In genomic region chr5:693271-694041, GRCh38 we compare ENCODE assay signal across 8 cellular contexts. TPM values are rescaled to one million over a fixed set of nuclear protein-coding genes. Genes with fewer than 3 reads are reported as not detected.
A peak's percentile ranks its signal among the peaks of the same experiment; 100 is the strongest.
DNase-seq lines count a peak whose midpoint lies in the region; ATAC-seq and TF ChIP-seq lines count a peak whose summit lies in the region.
"Not testable (repeated sequence)": the region's sequence is repeated elsewhere in the genome, so short reads cannot be mapped to it uniquely, and the experiment has no call there.

Gene TPPP (minus strand): TSS chr5:693352. CDS start chr5:678060, 15,292 bp downstream.

- not testable (repeated sequence) for H3K36me3 ChIP-seq in naive thymus-derived CD4-positive, alpha-beta T cell (ENCODE audit: control insufficient read depth in 2 of 3, insufficient read depth in 3 of 3, low read length in 3 of 3)

- POLR2A ChIA-PET in naive thymus-derived CD4-positive, alpha-beta T cell (lab: Charles Lee), result not testable (repeated sequence)

- ATAC-seq in GM21737 (IDR thresholded peaks at IDR 0.05; ENCODE audit: unreplicated experiment), result peak; percentile 75
- peak; percentile 91 for ATAC-seq in naive thymus-derived CD4-positive, alpha-beta T cell

- not testable (repeated sequence) for H3K4me1 ChIP-seq in naive thymus-derived CD4-positive, alpha-beta T cell (ENCODE audit: control insufficient read depth in 2 of 2, insufficient read depth in 2 of 2, low read length in 2 of 2)

- not testable (repeated sequence) for H3K27me3 ChIP-seq in naive thymus-derived CD4-positive, alpha-beta T cell (ENCODE audit: control insufficient read depth in 2 of 2, insufficient read depth in 2 of 2, low read length in 2 of 2)

- not testable (repeated sequence) for TF ChIP-seq CTCF in fibroblast of villous mesenchyme (IDR thresholded peaks at IDR 0.05; ENCODE audit: insufficient read depth, low read depth, low read length)

- not testable (repeated sequence) for H3K4me1 Mint-ChIP-seq in naive thymus-derived CD4-positive, alpha-beta T cell

- peak; percentile 90 for DNase-seq in DMS 273 (lab: John Stamatoyannopoulos, UW; ENCODE audit: unreplicated experiment)
- peak; percentile 87 for DNase-seq in LoVo (ENCODE audit: low spot score)
- peak; percentile 81 for DNase-seq in SK-MEL-5 (ENCODE audit: low read depth, low spot score)
- DNase-seq in activated gamma-delta T cell treated with anti-CD3 and anti-CD28 coated beads, Interleukin-2, amount 50 U/mL, for 16 hours (ENCODE audit: low read depth), result peak; percentile 57
- peak; percentile 53 for DNase-seq in fibroblast of villous mesenchyme (ENCODE audit: low read depth)
- peak; percentile 42 to 82 (median 57) for DNase-seq in naive thymus-derived CD4-positive, alpha-beta T cell
- DNase-seq in stimulated activated CD8-positive, alpha-beta memory T cell treated with anti-CD3 and anti-CD28 coated beads, Interleukin-4, amount 100 ng/mL, for 24 hours (ENCODE audit: low read depth), result peak; percentile 69

- CTCF ChIA-PET in naive thymus-derived CD4-positive, alpha-beta T cell (lab: Charles Lee), result not testable (repeated sequence)

- not testable (repeated sequence) for H3K27ac ChIP-seq in naive thymus-derived CD4-positive, alpha-beta T cell (ENCODE audit: low read depth, low read length)

- in situ Hi-C loops in SK-MEL-5 (cut with HindIII; ENCODE audit: low pct_unique_long_range_greater_than_20kb, low sequenced_read_pairs), result not testable (repeated sequence)

- not testable (repeated sequence) for H3K9me3 Mint-ChIP-seq in naive thymus-derived CD4-positive, alpha-beta T cell

- peak within 1 kb of the TSS; percentile 39 for H3K4me3 ChIP-seq in fibroblast of villous mesenchyme (ENCODE audit: low read depth, low read length)
- H3K4me3 ChIP-seq in naive thymus-derived CD4-positive, alpha-beta T cell (ENCODE audit: low read length), result peak within 1 kb of the TSS; percentile 24

- H3K27ac Mint-ChIP-seq in naive thymus-derived CD4-positive, alpha-beta T cell, result not testable (repeated sequence)

- intact Hi-C loops in naive thymus-derived CD4-positive, alpha-beta T cell (cut with micrococcal nuclease), result loop anchor here (2.0 to 5.0 kb wide), 3 partner anchors 91 to 199 kb away; partner anchors contain the start of genes BRD9 (in 2 of the 2), TRIP13 (in 2 of the 2) and ZDHHC11B (in 1 of the 2)

- H3K9me3 ChIP-seq in naive thymus-derived CD4-positive, alpha-beta T cell (ENCODE audit: control insufficient read depth in 2 of 3, low read length in 3 of 3), result not testable (repeated sequence)

- H3K4me3 Mint-ChIP-seq in naive thymus-derived CD4-positive, alpha-beta T cell, result peak within 1 kb of the TSS; percentile 27 to 81 (median 64)

- not testable (repeated sequence) for H3K36me3 Mint-ChIP-seq in naive thymus-derived CD4-positive, alpha-beta T cell

- peaks cover 0 to 27% (median 4%) of the 10 kb centered on the region in 5 donors for H3K27me3 Mint-ChIP-seq in naive thymus-derived CD4-positive, alpha-beta T cell

RNA-seq across cellular contexts. Expression of gene TPPP, which starts in this region (rescaled TPM):
- total RNA-seq in SK-MEL-5 (2014; rRNA removed; shearing (Covaris generic)), result 5.1 and 5.7 TPM in 2 replicates
- polyA plus RNA-seq in SK-MEL-5 (2015; cell fraction: cytosol; rRNA removed), result 16.4 and 21.7 TPM in 2 replicates
- polyA plus RNA-seq in SK-MEL-5 (2015; cell fraction: nucleus; rRNA removed), result 14.0 and 21.6 TPM in 2 replicates
- under 0.01 TPM in 2 replicates for total RNA-seq in fibroblast of villous mesenchyme
- 1 to 10 TPM in 1 of 5 experiments, under 1 TPM in 4; 0.02 to 3.4 (median 0.14) TPM for total RNA-seq in naive thymus-derived CD4-positive, alpha-beta T cell
- under 1 TPM; 0.08 to 0.31 TPM for polyA plus RNA-seq in naive thymus-derived CD4-positive, alpha-beta T cell

Comparison
In these comparisons a context has a peak if more than half of its experiments do, and no peak if none do; other contexts are left out.
1. Peak in DNase-seq and H3K4me3 ChIP-seq in fibroblast of villous mesenchyme; RNA of the gene not detected or under 1 TPM.